Comparison of ENCODE assay signal across 19 cellular contexts in genomic region chr9:93808115-93809029, GRCh38.
DNase-seq lines count a peak whose midpoint lies in the region; ATAC-seq, FAIRE-seq and TF ChIP-seq lines count a peak whose summit lies in the region.
"Had no signal": no experiment of that assay in that cellular context is flagged by ENCODE, and none has a peak within 500 bp of the region (broad histone marks: within the 10 kb centered on the region; RNA-seq: fewer than 3 reads in every experiment).

No MANE protein-coding gene starts in this region.

- H3K9me3 ChIP-seq in SK-N-SH: no peaks in the 10 kb centered on the region
- H3K9me3 ChIP-seq in K562 (replicated peaks; ENCODE audit: control insufficient read depth, insufficient read depth, low read depth, low read length): no peaks in the 10 kb centered on the region
- H3K9me3 ChIP-seq: BLaER1 had no signal

- no peaks in the 10 kb centered on the region for H4K20me1 ChIP-seq in SK-N-SH (ENCODE audit: insufficient read depth)
- H4K20me1 ChIP-seq in K562 (replicated peaks; ENCODE audit: control insufficient read depth, insufficient read depth, low read length): no peaks in the 10 kb centered on the region
- H4K20me1 ChIP-seq: BLaER1 had no signal

- no peak overlapping the region for H3K27ac Mint-ChIP-seq in osteocyte (ENCODE audit: unreplicated experiment)
- H3K27ac Mint-ChIP-seq: CD8-positive, alpha-beta T cell; HFFc6 had no signal

- no peak for TF ChIP-seq EP300 in SK-N-SH (IDR thresholded peaks at IDR 0.05; ENCODE audit: borderline replicate concordance in 1 of 2, low read depth in 1 of 2, low read length in 1 of 2)
- TF ChIP-seq EP300 in K562 (IDR thresholded peaks at IDR 0.05; ENCODE audit: low read length): peak; percentile 70; the same call in 1 of the 2 replicates

- no TSS peak for BruUV-seq in K562 (replicated peaks; lab: Mats Ljungman, UMichigan)

- DNase-seq in SK-N-SH: peak; percentile 7
- DNase-seq in GM13976 (ENCODE audit: low spot score): peak; percentile 11
- DNase-seq in K562 (ENCODE audit: extremely low read depth in 1 of 4, low spot score in 3 of 4): peak; percentile 45 to 88 (median 62)
- DNase-seq in osteocyte (ENCODE audit: extremely low spot score, unreplicated experiment): peak; percentile 53
- DNase-seq in stimulated activated naive CD4-positive, alpha-beta T cell (lab: John Stamatoyannopoulos, UW): no peak
- DNase-seq: DMS79 treated with DMSO at 0.1 percent for 48 hours, HFFc6, NCI-H187, NCI-H226, NCI-H526 had no signal

- H3K79me2 ChIP-seq in SK-N-SH (ENCODE audit: insufficient read depth) (no peaks in the 10 kb centered on the region), K562 (ENCODE audit: control insufficient read depth, insufficient read depth, low read length) (no peaks in the 10 kb centered on the region)

- intact Hi-C loops in K562 (cut with micrococcal nuclease): no loop called here

- CTCF ChIA-PET in SK-N-SH (lab: Yijun Ruan, JAX): interaction anchor here (1.9 to 2.3 kb wide), 3 partner anchors 19 to 155 kb away, joined by 5 to 9 read pairs (median 6); no protein-coding TSS in a partner anchor
- CTCF ChIA-PET in K562 (lab: Yijun Ruan, JAX; ENCODE audit: low intra/inter-chr PET ratio): no interaction called here

- ATAC-seq in SK-N-SH treated with all-trans-retinoic acid at 6 μM for 48 hours (no peak), K562 (peak; percentile 85), HG03469 (IDR thresholded peaks at IDR 0.05; ENCODE audit: unreplicated experiment) (no peak), GM21717 (IDR thresholded peaks at IDR 0.05; ENCODE audit: unreplicated experiment) (no peak)
- ATAC-seq: CD8-positive, alpha-beta T cell; GM12878; HepG2 had no signal

- peak; percentile 95 for FAIRE-seq in K562 (lab: Jason Lieb, UNC)
- FAIRE-seq: A204.1, GM12878, HepG2 had no signal

- no peak; the same call in 1 of the 2 replicates for TF ChIP-seq POLR2A in K562 (conservative IDR thresholded peaks at IDR 0.05)

- no peak overlapping the region for H3K4me3 Mint-ChIP-seq in osteocyte (ENCODE audit: unreplicated experiment)
- H3K4me3 Mint-ChIP-seq: CD8-positive, alpha-beta T cell; HFFc6 had no signal

- H3K27me3 ChIP-seq in SK-N-SH (ENCODE audit: insufficient read depth) (no peaks in the 10 kb centered on the region), K562 (ENCODE audit: control insufficient read depth in 2 of 2, insufficient read depth in 2 of 2, low read length in 2 of 2) (no peaks in the 10 kb centered on the region; a peak in 2 of 5 replicates)
- H3K27me3 ChIP-seq: BLaER1 had no signal

- H3K4me1 Mint-ChIP-seq in osteocyte (ENCODE audit: unreplicated experiment): no peaks in the 10 kb centered on the region

- H3K9me1 ChIP-seq in K562 (ENCODE audit: control insufficient read depth, insufficient read depth, low read length): no peaks in the 10 kb centered on the region

- H3F3A ChIP-seq in SK-N-SH (replicated peaks; ENCODE audit: insufficient read depth): no peaks in the 10 kb centered on the region

- no peaks in the 10 kb centered on the region for H3K27me3 Mint-ChIP-seq in osteocyte (ENCODE audit: unreplicated experiment)

- in situ Hi-C loops in GM13976 (cut with MboI; ENCODE audit: low sequenced_read_pairs, unreplicated experiment): no loop called here
- in situ Hi-C loops in K562 (cut with MboI): no loop called here

- WGBS in SK-N-SH (ENCODE audit: low lambda C conversion rate): 18% methylated on average over 9 of the region's 10 CpGs
- WGBS in K562 (ENCODE audit: insufficient coverage, low coverage, missing lambda C conversion rate): 5% methylated on average over 8 of the region's 10 CpGs

- POLR2A ChIA-PET in SK-N-SH (lab: Yijun Ruan, JAX) (no interaction called here), K562 (lab: Yijun Ruan, JAX) (interaction anchor here (0.6 to 1.6 kb wide), 8 partner anchors 12 to 259 kb away, joined by 3 to 8 read pairs (median 3); no protein-coding TSS in a partner anchor)

- H3K4me3 ChIP-seq in SK-N-SH (ENCODE audit: low read depth in 2 of 2, low read length in 1 of 2) (no peak overlapping the region), K562 (no peak overlapping the region)
- H3K4me3 ChIP-seq: BLaER1, GM12878 had no signal

- H3K4me1 ChIP-seq in SK-N-SH (ENCODE audit: control insufficient read depth in 1 of 2, insufficient read depth in 2 of 2, low read depth in 1 of 2, low read length in 1 of 2) (no peaks in the 10 kb centered on the region), K562 (replicated peaks in 1 of 2; ENCODE audit: control insufficient read depth in 2 of 2, insufficient read depth in 2 of 2, low read length in 2 of 2) (peaks cover 6 to 34% of the 10 kb centered on the region in 2 experiments; a peak in 4 of 5 replicates)
- H3K4me1 ChIP-seq: BLaER1 had no signal

- H2AFZ ChIP-seq in SK-N-SH (ENCODE audit: low read depth) (no peak overlapping the region), K562 (ENCODE audit: low read depth, low read length) (peak overlapping the region; percentile 71)

- no peak overlapping the region for H3K4me2 ChIP-seq in SK-N-SH
- H3K4me2 ChIP-seq in K562 (ENCODE audit: insufficient read depth, low read length): peak overlapping the region; percentile 56
- H3K4me2 ChIP-seq: BLaER1 had no signal

- H3K9ac ChIP-seq in SK-N-SH: no peak overlapping the region
- H3K9ac ChIP-seq in K562 (ENCODE audit: insufficient read depth in 1 of 2, low read depth in 2 of 2, low read length in 2 of 2): peak overlapping the region in 1 of 2 experiments; percentile 8; a peak in 1 of 4 replicates
- H3K9ac ChIP-seq: BLaER1 had no signal

- peaks cover 7% of the 10 kb centered on the region for H3K9me3 Mint-ChIP-seq in osteocyte (ENCODE audit: unreplicated experiment)

- TF ChIP-seq RAD21 in SK-N-SH (IDR thresholded peaks at IDR 0.05; ENCODE audit: low read length) (no peak), K562 (CRISPR knock-in tag; conservative IDR thresholded peaks at IDR 0.05 in 1 of 2, IDR thresholded peaks at IDR 0.05 in 1 of 2) (no peak)

- H3K36me3 ChIP-seq in SK-N-SH (replicated peaks in 1 of 2; ENCODE audit: control insufficient read depth in 1 of 2, insufficient read depth in 2 of 2, low read length in 1 of 2) (no peaks in the 10 kb centered on the region), K562 (ENCODE audit: control insufficient read depth, insufficient read depth, low read length) (no peaks in the 10 kb centered on the region)
- H3K36me3 ChIP-seq: BLaER1 had no signal

- no peak overlapping the region for H3K27ac ChIP-seq in SK-N-SH (ENCODE audit: low read depth in 2 of 2, low read length in 1 of 2)
- H3K27ac ChIP-seq in K562 (ENCODE audit: extremely low read depth, low read depth, low read length): peak overlapping the region; percentile 38
- H3K27ac ChIP-seq: BLaER1, RWPE1 had no signal

- no peak for TF ChIP-seq CTCF in SK-N-SH (IDR thresholded peaks at IDR 0.05)
- no peak for TF ChIP-seq CTCF in GM13976 (IDR thresholded peaks at IDR 0.05; ENCODE audit: borderline replicate concordance, control extremely low read depth, extremely low read depth, insufficient read depth, missing control alignments)
- TF ChIP-seq CTCF in K562 (IDR thresholded peaks at IDR 0.05 in 2 of 3, conservative IDR thresholded peaks at IDR 0.05 in 1 of 3; ENCODE audit: insufficient read depth in 2 of 3, low read depth in 1 of 3, low read length in 3 of 3): no peak
- TF ChIP-seq CTCF in osteocyte (IDR thresholded peaks at IDR 0.05): no peak

- H3K36me3 Mint-ChIP-seq in osteocyte (ENCODE audit: unreplicated experiment): no peaks in the 10 kb centered on the region
- H3K36me3 Mint-ChIP-seq: CD8-positive, alpha-beta T cell had no signal

- no peaks in the 10 kb centered on the region for H3K9me2 ChIP-seq in SK-N-SH

TF ChIP-seq in SK-N-SH, 30 proteins besides CTCF, POLR2A, EP300 and RAD21 (continues in another document):
- TF ChIP-seq, protein P1, sequence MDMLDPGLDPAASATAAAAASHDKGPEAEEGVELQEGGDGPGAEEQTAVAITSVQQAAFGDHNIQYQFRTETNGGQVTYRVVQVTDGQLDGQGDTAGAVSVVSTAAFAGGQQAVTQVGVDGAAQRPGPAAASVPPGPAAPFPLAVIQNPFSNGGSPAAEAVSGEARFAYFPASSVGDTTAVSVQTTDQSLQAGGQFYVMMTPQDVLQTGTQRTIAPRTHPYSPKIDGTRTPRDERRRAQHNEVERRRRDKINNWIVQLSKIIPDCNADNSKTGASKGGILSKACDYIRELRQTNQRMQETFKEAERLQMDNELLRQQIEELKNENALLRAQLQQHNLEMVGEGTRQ (IDR thresholded peaks at IDR 0.05; ENCODE audit: borderline replicate concordance, low read depth, low read length): no peak
- TF ChIP-seq YY1 (IDR thresholded peaks at IDR 0.05; ENCODE audit: low read depth): no peak

TF ChIP-seq in SK-N-SH treated with all-trans-retinoic acid at 6 μM for 48 hours, 23 proteins besides CTCF, POLR2A, EP300 and RAD21 (continues in another document):
- TF ChIP-seq SNAI2 (CRISPR knock-in tag; IDR thresholded peaks at IDR 0.05) (no peak), GLIS3 (CRISPR knock-in tag; IDR thresholded peaks at IDR 0.05) (no peak), ARNTL (CRISPR knock-in tag; IDR thresholded peaks at IDR 0.05; ENCODE audit: borderline replicate concordance, low read depth) (no peak)

TF ChIP-seq in K562, 482 proteins besides CTCF, POLR2A, EP300 and RAD21 (continues in another document):
- TF ChIP-seq THRAP3 (IDR thresholded peaks at IDR 0.05; ENCODE audit: borderline replicate concordance) (no peak), ZNF586 (CRISPR knock-in tag; conservative IDR thresholded peaks at IDR 0.05) (no peak), ZNF695 (CRISPR knock-in tag; IDR thresholded peaks at IDR 0.05) (no peak), ZNF764 (CRISPR knock-in tag; IDR thresholded peaks at IDR 0.05; ENCODE audit: low read depth) (no peak), ZNF668 (CRISPR knock-in tag; IDR thresholded peaks at IDR 0.05) (no peak)
- TF ChIP-seq, protein P2, sequence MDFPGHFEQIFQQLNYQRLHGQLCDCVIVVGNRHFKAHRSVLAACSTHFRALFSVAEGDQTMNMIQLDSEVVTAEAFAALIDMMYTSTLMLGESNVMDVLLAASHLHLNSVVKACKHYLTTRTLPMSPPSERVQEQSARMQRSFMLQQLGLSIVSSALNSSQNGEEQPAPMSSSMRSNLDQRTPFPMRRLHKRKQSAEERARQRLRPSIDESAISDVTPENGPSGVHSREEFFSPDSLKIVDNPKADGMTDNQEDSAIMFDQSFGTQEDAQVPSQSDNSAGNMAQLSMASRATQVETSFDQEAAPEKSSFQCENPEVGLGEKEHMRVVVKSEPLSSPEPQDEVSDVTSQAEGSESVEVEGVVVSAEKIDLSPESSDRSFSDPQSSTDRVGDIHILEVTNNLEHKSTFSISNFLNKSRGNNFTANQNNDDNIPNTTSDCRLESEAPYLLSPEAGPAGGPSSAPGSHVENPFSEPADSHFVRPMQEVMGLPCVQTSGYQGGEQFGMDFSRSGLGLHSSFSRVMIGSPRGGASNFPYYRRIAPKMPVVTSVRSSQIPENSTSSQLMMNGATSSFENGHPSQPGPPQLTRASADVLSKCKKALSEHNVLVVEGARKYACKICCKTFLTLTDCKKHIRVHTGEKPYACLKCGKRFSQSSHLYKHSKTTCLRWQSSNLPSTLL (IDR thresholded peaks at IDR 0.05): no peak; the same call in 1 of the 2 replicates

Comparison
In these comparisons a context has a peak if more than half of its experiments do, and no peak if none do; other contexts are left out.
1. DNase-seq: peak in SK-N-SH (single experiment), GM13976 (single experiment), K562 (4 of 4) and osteocyte (single experiment); none in stimulated activated naive CD4-positive, alpha-beta T cell (0 of 6).
2. Of the 27 proteins assayed by ChIP-seq in both K562 and SK-N-SH: peak only in K562: EP300 and NFIC; only in SK-N-SH: none; in both: none; in neither: 25.